ENCODE assay signal across 21 cellular contexts in the genomic region with DNA sequence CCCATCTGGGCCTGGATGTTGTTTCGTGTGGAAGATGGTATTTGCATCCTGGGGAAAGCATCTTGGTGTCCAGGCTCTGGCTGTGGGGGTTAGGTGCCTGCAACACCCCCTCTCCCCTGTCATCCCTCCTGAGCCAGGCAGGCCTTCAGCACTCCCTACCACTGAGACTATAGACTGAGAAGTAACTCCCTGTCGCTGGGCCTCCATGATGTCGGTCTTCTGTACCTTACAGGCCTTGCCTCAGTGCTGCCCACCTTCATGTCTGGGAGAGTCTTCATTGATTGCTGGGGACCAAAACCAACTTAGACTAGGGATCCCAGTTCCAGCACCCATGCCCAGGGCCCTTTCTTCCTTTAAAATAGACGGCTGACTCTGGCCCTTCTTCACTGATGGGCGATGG. TPM values are rescaled to one million over a fixed set of nuclear protein-coding genes. Genes with fewer than 3 reads are reported as not detected.
DNase-seq lines count a peak whose midpoint lies in the region; ATAC-seq, FAIRE-seq and TF ChIP-seq lines count a peak whose summit lies in the region.
"Had no signal": no experiment of that assay in that cellular context is flagged by ENCODE, and none has a peak within 500 bp of the region (broad histone marks: within the 10 kb centered on the region; RNA-seq: fewer than 3 reads in every experiment).

No MANE protein-coding gene starts in this region.

- peaks cover 34% of the 10 kb centered on the region for H3K4me1 Mint-ChIP-seq in activated B cell treated with CpG ODN at 0.5 μM for 24 hours
- H3K4me1 Mint-ChIP-seq in activated CD4-positive, alpha-beta T cell treated with anti-CD3 and anti-CD28 coated beads, Interleukin-2, amount 10 ng/mL, durations not matched to agents 7 days and 5 days = peaks cover 48% of the 10 kb centered on the region

- no peak for TF ChIP-seq RAD21 in HepG2 (CRISPR knock-in tag; IDR thresholded peaks at IDR 0.05)

- H3K9me3 ChIP-seq in HepG2 (ENCODE audit: low read length) (no peaks in the 10 kb centered on the region), right lobe of liver (no peaks in the 10 kb centered on the region), transverse colon (no peaks in the 10 kb centered on the region)

- no peaks in the 10 kb centered on the region for H3K79me2 ChIP-seq in HepG2 (ENCODE audit: insufficient read depth, low read length)

- DNase-seq in HepG2 (ENCODE audit: low spot score) (no peak), right lobe of liver (no peak), activated B cell treated with CpG ODN at 0.5 μM for 24 hours (peak; percentile 12), sciatic nerve (ENCODE audit: low spot score) (peak; percentile 31), transverse colon (no peak)
- DNase-seq in activated CD4-positive, alpha-beta T cell treated with anti-CD3 and anti-CD28 coated beads, Interleukin-2, amount 50 U/mL, for 1 hour = no peak
- no peak for DNase-seq in activated CD4-positive, alpha-beta T cell treated with anti-CD3 and anti-CD28 coated beads, Interleukin-2, amount 10 ng/mL, durations not matched to agents 7 days and 5 days
- DNase-seq: CD4-positive, alpha-beta T cell; COR-L47; DMS79; Karpas-422; MV-4-11; NCI-H1105 treated with DMSO at 0.1 percent for 48 hours; NCI-H2029 treated with DMSO at 0.1 percent for 48 hours; NCI-H226; NCI-H510A treated with DMSO at 0.1 percent for 48 hours; NCI-H748 treated with DMSO at 0.1 percent for 48 hours; NK-92 treated with Interleukin-12 subunit alpha and Interleukin-12 subunit beta, amount 100 ng/mL, for 24 hours had no signal

- H3K27ac ChIP-seq in HepG2 (ENCODE audit: extremely low read length, insufficient read depth, low read length) (no peak overlapping the region), right lobe of liver (no peak overlapping the region), transverse colon (no peak overlapping the region)
- H3K27ac ChIP-seq: BLaER1 had no signal

- CTCF ChIA-PET in HepG2 (lab: Yijun Ruan, JAX; ENCODE audit: low intra/inter-chr PET ratio, low total read pairs) = no interaction called here
- CTCF ChIA-PET in activated B cell treated with CpG ODN at 0.5 μM for 24 hours (lab: Charles Lee) = interaction anchor here (2.0 to 6.9 kb wide), 4 partner anchors 13 to 50 kb away, joined by 8 to 56 read pairs (median 20); no protein-coding TSS in a partner anchor
- CTCF ChIA-PET in activated CD4-positive, alpha-beta T cell treated with anti-CD3 and anti-CD28 coated beads, Interleukin-2, amount 10 ng/mL, durations not matched to agents 7 days and 5 days (lab: Charles Lee) = interaction anchor here (1.2 to 3.7 kb wide), 4 partner anchors 10 to 27 kb away, joined by 4 to 32 read pairs (median 20); no protein-coding TSS in a partner anchor

- intact Hi-C loops in HepG2 (cut with micrococcal nuclease; ENCODE audit: unreplicated experiment) = no loop called here
- intact Hi-C loops in right lobe of liver (cut with DNase I) = no loop called here
- intact Hi-C loops in activated B cell treated with CpG ODN at 0.5 μM for 24 hours (cut with micrococcal nuclease) = no loop called here
- intact Hi-C loops in sciatic nerve (cut with DNase I) = no loop called here
- intact Hi-C loops in transverse colon (cut with DNase I; ENCODE audit: low total_unique reads) = no loop called here

- TF ChIP-seq CTCF in HepG2 (CRISPR knock-in tag; IDR thresholded peaks at IDR 0.05) (no peak), right lobe of liver (IDR thresholded peaks at IDR 0.05) (no peak), activated B cell treated with CpG ODN at 0.5 μM for 24 hours (IDR thresholded peaks at IDR 0.05) (no peak), transverse colon (IDR thresholded peaks at IDR 0.05) (no peak)

- TF ChIP-seq POLR2A in HepG2 (IDR thresholded peaks at IDR 0.05; ENCODE audit: insufficient read depth in 1 of 2, low read depth in 2 of 2, low read length in 2 of 2) (no peak), right lobe of liver (IDR thresholded peaks at IDR 0.05) (no peak), transverse colon (IDR thresholded peaks at IDR 0.05) (no peak)

- H3K4me2 ChIP-seq in HepG2 (ENCODE audit: low read depth, low read length) = no peak overlapping the region

- no peak overlapping the region for H2AFZ ChIP-seq in HepG2 (ENCODE audit: low read length)

- POLR2A ChIA-PET in HepG2 (lab: Yijun Ruan, JAX) = interaction anchor here (1.0 to 2.3 kb wide), 2 partner anchors 13 to 32 kb away, joined by 3 to 7 read pairs; no protein-coding TSS in a partner anchor
- POLR2A ChIA-PET in activated B cell treated with CpG ODN at 0.5 μM for 24 hours (lab: Charles Lee) = interaction anchor here (0.6 to 8.0 kb wide), 5 partner anchors 11 to 44 kb away, joined by 3 to 131 read pairs (median 20); no protein-coding TSS in a partner anchor
- POLR2A ChIA-PET in activated CD4-positive, alpha-beta T cell treated with anti-CD3 and anti-CD28 coated beads, Interleukin-2, amount 10 ng/mL, durations not matched to agents 7 days and 5 days (lab: Charles Lee) = interaction anchor here (1.6 kb wide), 1 partner anchor 13 kb away, joined by 5 read pairs; no protein-coding TSS in a partner anchor

- no peak overlapping the region for H3K27ac Mint-ChIP-seq in activated B cell treated with CpG ODN at 0.5 μM for 24 hours
- no peak overlapping the region for H3K27ac Mint-ChIP-seq in activated CD4-positive, alpha-beta T cell treated with anti-CD3 and anti-CD28 coated beads, Interleukin-2, amount 10 ng/mL, durations not matched to agents 7 days and 5 days
- H3K27ac Mint-ChIP-seq: CD4-positive, alpha-beta T cell had no signal

- H3K9me3 Mint-ChIP-seq in activated B cell treated with CpG ODN at 0.5 μM for 24 hours = no peaks in the 10 kb centered on the region
- no peaks in the 10 kb centered on the region for H3K9me3 Mint-ChIP-seq in activated CD4-positive, alpha-beta T cell treated with anti-CD3 and anti-CD28 coated beads, Interleukin-2, amount 10 ng/mL, durations not matched to agents 7 days and 5 days
- H3K9me3 Mint-ChIP-seq: CD4-positive, alpha-beta T cell had no signal

- peaks cover 6% of the 10 kb centered on the region for H3K36me3 Mint-ChIP-seq in activated B cell treated with CpG ODN at 0.5 μM for 24 hours (ENCODE audit: low read depth)
- no peaks in the 10 kb centered on the region for H3K36me3 Mint-ChIP-seq in activated CD4-positive, alpha-beta T cell treated with anti-CD3 and anti-CD28 coated beads, Interleukin-2, amount 10 ng/mL, durations not matched to agents 7 days and 5 days (ENCODE audit: low read depth)

- no peaks in the 10 kb centered on the region for H4K20me1 ChIP-seq in HepG2 (ENCODE audit: insufficient read depth, low read length)
- H4K20me1 ChIP-seq: BLaER1 had no signal

- H3K36me3 ChIP-seq in HepG2 (replicated peaks in 1 of 2; ENCODE audit: control insufficient read depth in 1 of 2, insufficient read depth in 2 of 2, low read length in 2 of 2) = no peaks in the 10 kb centered on the region
- H3K36me3 ChIP-seq in right lobe of liver = no peaks in the 10 kb centered on the region
- H3K36me3 ChIP-seq in transverse colon = no peaks in the 10 kb centered on the region
- H3K36me3 ChIP-seq: BLaER1 had no signal

- H3K4me3 ChIP-seq in HepG2 (replicated peaks in 1 of 3; ENCODE audit: insufficient read depth in 1 of 3, low read depth in 2 of 3, low read length in 3 of 3) (no peak overlapping the region), right lobe of liver (no peak overlapping the region), transverse colon (no peak overlapping the region)
- H3K4me3 ChIP-seq: BLaER1 had no signal

- H3K4me1 ChIP-seq in HepG2 (ENCODE audit: insufficient read depth, low read length) (peaks cover 29% of the 10 kb centered on the region), right lobe of liver (peaks cover 0 to 15% (median 1%) of the 10 kb centered on the region in 4 donors), transverse colon (peaks cover 6 to 20% (median 13%) of the 10 kb centered on the region in 4 donors)

- H3K27me3 ChIP-seq in HepG2 (ENCODE audit: control insufficient read depth in 1 of 2, insufficient read depth in 2 of 2, low read length in 2 of 2) (peaks cover 7 to 40% of the 10 kb centered on the region in 2 experiments; a peak in 4 of 5 replicates), right lobe of liver (no peaks in the 10 kb centered on the region), transverse colon (no peaks in the 10 kb centered on the region)
- H3K27me3 ChIP-seq: BLaER1 had no signal

- H3K27me3 Mint-ChIP-seq in activated B cell treated with CpG ODN at 0.5 μM for 24 hours = no peaks in the 10 kb centered on the region
- H3K27me3 Mint-ChIP-seq in activated CD4-positive, alpha-beta T cell treated with anti-CD3 and anti-CD28 coated beads, Interleukin-2, amount 10 ng/mL, durations not matched to agents 7 days and 5 days = no peaks in the 10 kb centered on the region
- H3K27me3 Mint-ChIP-seq: CD4-positive, alpha-beta T cell had no signal

- no peak overlapping the region for H3K4me3 Mint-ChIP-seq in activated B cell treated with CpG ODN at 0.5 μM for 24 hours
- no peak overlapping the region for H3K4me3 Mint-ChIP-seq in activated CD4-positive, alpha-beta T cell treated with anti-CD3 and anti-CD28 coated beads, Interleukin-2, amount 10 ng/mL, durations not matched to agents 7 days and 5 days
- H3K4me3 Mint-ChIP-seq: CD4-positive, alpha-beta T cell had no signal

- ATAC-seq in HepG2 (no peak), right lobe of liver (no peak), activated B cell treated with CpG ODN at 0.5 μM for 24 hours (ENCODE audit: low read depth) (no peak), sciatic nerve (no peak)
- ATAC-seq: Panc1 had no signal

- in situ Hi-C loops in HepG2 (cut with HindIII; ENCODE audit: extremely low pct_ligation_motif_present, low pct_unique_long_range_greater_than_20kb) = no loop called here
- in situ Hi-C loops in transverse colon (cut with MboI; ENCODE audit: low pct_ligation_motif_present in 1 of 4, low pct_unique_long_range_greater_than_20kb in 1 of 4, low sequenced_read_pairs in 3 of 4) = loop anchor here in 2 of 4 donors (25.0 kb wide), 1 partner anchor 137 kb away; no protein-coding TSS in a partner anchor

- no peak overlapping the region for H3K9ac ChIP-seq in HepG2 (ENCODE audit: insufficient read depth, low read depth, low read length)
- H3K9ac ChIP-seq: BLaER1 had no signal

- WGBS in HepG2 (ENCODE audit: low lambda C conversion rate) = 66% methylated on average over 5 of the region's 5 CpGs
- 100% methylated on average over 1 of the region's 5 CpGs for WGBS in right lobe of liver (ENCODE audit: insufficient coverage, low coverage, low lambda C conversion rate, missing lambda C conversion rate)
- 93% methylated on average over 5 of the region's 5 CpGs; no CpG with 5 or more reads in 1 of the 2 donors for WGBS in transverse colon (ENCODE audit: low coverage in 1 of 2), 2 donors

- BruUV-seq in HepG2 (replicated peaks; lab: Mats Ljungman, UMichigan) = TSS peak; percentile 42

- TF ChIP-seq EP300 in HepG2 (IDR thresholded peaks at IDR 0.05; ENCODE audit: low read depth in 2 of 2, low read length in 2 of 2) = no peak
- no peak for TF ChIP-seq EP300 in HepG2 (CRISPR knock-in tag; IDR thresholded peaks at IDR 0.05; ENCODE audit: borderline replicate concordance)
- TF ChIP-seq EP300 in transverse colon (IDR thresholded peaks at IDR 0.05; ENCODE audit: low read depth) = no peak

- FAIRE-seq in HepG2 (lab: Jason Lieb, UNC) = no peak
- FAIRE-seq: H1 had no signal

RNA-seq across cellular contexts. Expression of a gene that starts 33.1 kb away (rescaled TPM):
- total RNA-seq in HepG2 (2016; rRNA removed; fragmentation: Illumina TruSeq; extraction: Trizol) (29.1 and 39.4 TPM in 2 replicates), right lobe of liver (10 to 100 TPM in 3 of 6 experiments, 1 to 10 TPM in 3; 4.9 to 13.3 (median 9.3) TPM), activated B cell treated with CpG ODN at 0.5 μM for 24 hours (45.0 and 49.9 TPM in 2 replicates), sciatic nerve (35.0 TPM), transverse colon (10 to 100 TPM; 16.1 to 33.7 (median 21.0) TPM)
- total RNA-seq in HepG2 (2016; cell fraction: cytosol; rRNA removed; fragmentation: Illumina TruSeq; extraction: Trizol; ENCODE audit: low read depth) = 5.8 and 6.2 TPM in 2 replicates
- 31.7 and 35.2 TPM in 2 replicates for total RNA-seq in HepG2 (2016; cell fraction: insoluble cytoplasmic fraction; rRNA removed; fragmentation: Illumina TruSeq; extraction: Trizol)
- total RNA-seq in HepG2 (2016; cell fraction: membrane; rRNA removed; fragmentation: Illumina TruSeq; extraction: Trizol) = 15.9 and 18.0 TPM in 2 replicates
- total RNA-seq in HepG2 (2016; cell fraction: nucleus; rRNA removed; fragmentation: Illumina TruSeq; extraction: Trizol) = 35.9 and 36.0 TPM in 2 replicates
- 14.7 and 16.4 TPM in 2 replicates for polyA plus RNA-seq in HepG2 (2011; rRNA removed)
- polyA plus RNA-seq in HepG2 (2011; cell fraction: cytosol; rRNA removed) = 10.1 and 10.9 TPM in 2 replicates
- 45.7 and 53.5 TPM in 2 replicates for polyA plus RNA-seq in HepG2 (2011; cell fraction: nucleus; rRNA removed)
- 25.9 and 28.5 TPM in 2 replicates for polyA plus RNA-seq in HepG2 (2012)
- 4.3 and 5.0 TPM in 2 replicates for polyA plus RNA-seq in HepG2 (2016; cell fraction: cytosol; fragmentation: Illumina TruSeq; extraction: Trizol; ENCODE audit: low read depth)
- 43.9 and 48.4 TPM in 2 replicates for polyA plus RNA-seq in HepG2 (2016; cell fraction: insoluble cytoplasmic fraction; fragmentation: Illumina TruSeq; extraction: Trizol; ENCODE audit: low read depth)
- polyA plus RNA-seq in HepG2 (2016; cell fraction: membrane; fragmentation: Illumina TruSeq; extraction: Trizol; ENCODE audit: low read depth) = 10.6 and 11.7 TPM in 2 replicates
- 105 and 111 TPM in 2 replicates for polyA plus RNA-seq in HepG2 (2016; cell fraction: nucleus; fragmentation: Illumina TruSeq; extraction: Trizol; ENCODE audit: insufficient read depth, low read depth)
- 11.0 and 59.1 TPM in 2 replicates for polyA minus RNA-seq in HepG2 (2011; rRNA and poly(A)+ RNA removed; ENCODE audit: low replicate concordance)
- 17.0 and 17.9 TPM in 2 replicates for polyA minus RNA-seq in HepG2 (2011; cell fraction: cytosol; rRNA and poly(A)+ RNA removed)
- 33.1 and 38.8 TPM in 2 replicates for polyA minus RNA-seq in HepG2 (2011; cell fraction: nucleus; rRNA and poly(A)+ RNA removed)
- 10 to 100 TPM; 55.9 to 62.3 TPM for total RNA-seq in activated CD4-positive, alpha-beta T cell treated with anti-CD3 and anti-CD28 coated beads, Interleukin-2, amount 10 ng/mL, durations not matched to agents 7 days and 5 days

Comparison
In these comparisons a context has a peak if more than half of its experiments do, and no peak if none do; other contexts are left out.
1. DNase-seq: peak in activated B cell treated with CpG ODN at 0.5 μM for 24 hours (single experiment) and sciatic nerve (single experiment); none in HepG2 (single experiment), right lobe of liver (0 of 3), transverse colon (single experiment), activated CD4-positive, alpha-beta T cell treated with anti-CD3 and anti-CD28 coated beads, Interleukin-2, amount 50 U/mL, for 1 hour (single experiment) and activated CD4-positive, alpha-beta T cell treated with anti-CD3 and anti-CD28 coated beads, Interleukin-2, amount 10 ng/mL, durations not matched to agents 7 days and 5 days (single experiment).